ENCODE assay signal across 36 cellular contexts in genomic region chr4:113024373-113024772, GRCh38. TPM values are rescaled to one million over a fixed set of nuclear protein-coding genes. Genes with fewer than 3 reads are reported as not detected.
"Had no signal": no experiment of that assay in that cellular context is flagged by ENCODE, and none has a peak within 500 bp of the region (broad histone marks: within the 10 kb centered on the region; RNA-seq: fewer than 3 reads in every experiment).

No MANE protein-coding gene starts in this region.

- H3K27ac ChIP-seq: brain microvascular endothelial cell, hepatocyte, neutrophil, ovary, prostate gland, skin epidermis, upper lobe of left lung, vagina, WERI-Rb-1 had no signal

- H3K79me2 ChIP-seq: hepatocyte had no signal

- H3K36me3 ChIP-seq: brain microvascular endothelial cell, neutrophil, ovary, prostate gland, upper lobe of left lung, vagina, WERI-Rb-1 had no signal

- H3K4me2 ChIP-seq: hepatocyte had no signal

- H3K4me1 ChIP-seq: prostate gland, upper lobe of left lung, vagina had no signal

- H3K27ac Mint-ChIP-seq: activated CD4-positive, alpha-beta memory T cell treated with anti-CD3 and anti-CD28 coated beads for 36 hours; activated CD4-positive, alpha-beta T cell treated with anti-CD3 and anti-CD28 coated beads, Interleukin-2, amount 10 ng/mL, durations not matched to agents 24 days and 14 days; activated naive CD4-positive, alpha-beta T cell treated with anti-CD3 and anti-CD28 coated beads, Interleukin-2, amount 10 ng/mL, durations not matched to agents 7 days and 5 days; activated naive CD8-positive, alpha-beta T cell treated with anti-CD3 and anti-CD28 coated beads, Interleukin-2, amount 10 ng/mL, durations not matched to agents 7 days and 5 days; activated T-helper 1 cell treated with anti-CD3 and anti-CD28 coated beads, Interleukin-12 subunit alpha, Interleukin-12 subunit beta, Interleukin-2, Interleukin-4 antibody, amounts not matched to agents 30 ng/mL and 10 ng/mL and 1 ng/mL, durations not matched to agents 14 hours and 24 hours and 36 hours; mesothelial cell of epicardium; naive B cell; nephron progenitor cell; stimulated activated memory B cell treated with anti-CD40 and anti-IgM and Interleukin-4, amounts not matched to agents 10 μg/mL and 1 μg/mL and 100 μg/mL, for 72 hours; stimulated activated naive CD8-positive, alpha-beta T cell treated with anti-CD3 and anti-CD28 coated beads, Interleukin-15, amount 100 ng/mL, for 72 hours; T-helper 17 cell had no signal

- H3K4me3 Mint-ChIP-seq: activated CD4-positive, alpha-beta memory T cell treated with anti-CD3 and anti-CD28 coated beads for 36 hours; activated CD4-positive, alpha-beta T cell treated with anti-CD3 and anti-CD28 coated beads, Interleukin-2, amount 10 ng/mL, durations not matched to agents 24 days and 14 days; activated naive CD4-positive, alpha-beta T cell treated with anti-CD3 and anti-CD28 coated beads, Interleukin-2, amount 10 ng/mL, durations not matched to agents 7 days and 5 days; activated naive CD8-positive, alpha-beta T cell treated with anti-CD3 and anti-CD28 coated beads, Interleukin-2, amount 10 ng/mL, durations not matched to agents 7 days and 5 days; activated T-helper 1 cell treated with anti-CD3 and anti-CD28 coated beads, Interleukin-12 subunit alpha, Interleukin-12 subunit beta, Interleukin-2, Interleukin-4 antibody, amounts not matched to agents 30 ng/mL and 10 ng/mL and 1 ng/mL, durations not matched to agents 14 hours and 24 hours and 36 hours; mesothelial cell of epicardium; naive B cell; nephron progenitor cell; stimulated activated memory B cell treated with anti-CD40 and anti-IgM and Interleukin-4, amounts not matched to agents 10 μg/mL and 1 μg/mL and 100 μg/mL, for 72 hours; stimulated activated naive CD8-positive, alpha-beta T cell treated with anti-CD3 and anti-CD28 coated beads, Interleukin-15, amount 100 ng/mL, for 72 hours; T-helper 17 cell had no signal

- H3K4me1 Mint-ChIP-seq: activated CD4-positive, alpha-beta T cell treated with anti-CD3 and anti-CD28 coated beads, Interleukin-2, amount 10 ng/mL, durations not matched to agents 24 days and 14 days; activated naive CD4-positive, alpha-beta T cell treated with anti-CD3 and anti-CD28 coated beads, Interleukin-2, amount 10 ng/mL, durations not matched to agents 7 days and 5 days; activated naive CD8-positive, alpha-beta T cell treated with anti-CD3 and anti-CD28 coated beads, Interleukin-2, amount 10 ng/mL, durations not matched to agents 7 days and 5 days; naive B cell; stimulated activated memory B cell treated with anti-CD40 and anti-IgM and Interleukin-4, amounts not matched to agents 10 μg/mL and 1 μg/mL and 100 μg/mL, for 72 hours; stimulated activated naive CD8-positive, alpha-beta T cell treated with anti-CD3 and anti-CD28 coated beads, Interleukin-15, amount 100 ng/mL, for 72 hours had no signal

- H3K36me3 Mint-ChIP-seq: activated CD4-positive, alpha-beta memory T cell treated with anti-CD3 and anti-CD28 coated beads for 36 hours; activated naive CD4-positive, alpha-beta T cell treated with anti-CD3 and anti-CD28 coated beads, Interleukin-2, amount 10 ng/mL, durations not matched to agents 7 days and 5 days; activated naive CD8-positive, alpha-beta T cell treated with anti-CD3 and anti-CD28 coated beads, Interleukin-2, amount 10 ng/mL, durations not matched to agents 7 days and 5 days; mesothelial cell of epicardium; naive B cell; stimulated activated memory B cell treated with anti-CD40 and anti-IgM and Interleukin-4, amounts not matched to agents 10 μg/mL and 1 μg/mL and 100 μg/mL, for 72 hours had no signal

- H3K9me3 Mint-ChIP-seq: activated CD4-positive, alpha-beta memory T cell treated with anti-CD3 and anti-CD28 coated beads for 36 hours; activated CD4-positive, alpha-beta T cell treated with anti-CD3 and anti-CD28 coated beads, Interleukin-2, amount 10 ng/mL, durations not matched to agents 24 days and 14 days; activated naive CD4-positive, alpha-beta T cell treated with anti-CD3 and anti-CD28 coated beads, Interleukin-2, amount 10 ng/mL, durations not matched to agents 7 days and 5 days; activated naive CD8-positive, alpha-beta T cell treated with anti-CD3 and anti-CD28 coated beads, Interleukin-2, amount 10 ng/mL, durations not matched to agents 7 days and 5 days; activated T-helper 1 cell treated with anti-CD3 and anti-CD28 coated beads, Interleukin-12 subunit alpha, Interleukin-12 subunit beta, Interleukin-2, Interleukin-4 antibody, amounts not matched to agents 30 ng/mL and 10 ng/mL and 1 ng/mL, durations not matched to agents 14 hours and 24 hours and 36 hours; mesothelial cell of epicardium; nephron progenitor cell; stimulated activated memory B cell treated with anti-CD40 and anti-IgM and Interleukin-4, amounts not matched to agents 10 μg/mL and 1 μg/mL and 100 μg/mL, for 72 hours; stimulated activated naive CD8-positive, alpha-beta T cell treated with anti-CD3 and anti-CD28 coated beads, Interleukin-15, amount 100 ng/mL, for 72 hours had no signal

- H3K27me3 Mint-ChIP-seq: activated CD4-positive, alpha-beta memory T cell treated with anti-CD3 and anti-CD28 coated beads for 36 hours; activated CD4-positive, alpha-beta T cell treated with anti-CD3 and anti-CD28 coated beads, Interleukin-2, amount 10 ng/mL, durations not matched to agents 24 days and 14 days; activated naive CD8-positive, alpha-beta T cell treated with anti-CD3 and anti-CD28 coated beads, Interleukin-2, amount 10 ng/mL, durations not matched to agents 7 days and 5 days; naive B cell; stimulated activated memory B cell treated with anti-CD40 and anti-IgM and Interleukin-4, amounts not matched to agents 10 μg/mL and 1 μg/mL and 100 μg/mL, for 72 hours; stimulated activated naive CD8-positive, alpha-beta T cell treated with anti-CD3 and anti-CD28 coated beads, Interleukin-15, amount 100 ng/mL, for 72 hours had no signal

- H3K4me3 ChIP-seq: hepatocyte, ovary, prostate gland, skin epidermis, upper lobe of left lung, vagina had no signal

- H3K27me3 ChIP-seq: brain microvascular endothelial cell, hepatocyte, neutrophil, ovary, upper lobe of left lung, vagina had no signal

- H2AFZ ChIP-seq: hepatocyte had no signal

- DNase-seq: activated CD4-positive, alpha-beta memory T cell treated with anti-CD3 and anti-CD28 coated beads for 36 hours; activated CD4-positive, alpha-beta T cell treated with anti-CD3 and anti-CD28 coated beads, Interleukin-2, amount 10 ng/mL, durations not matched to agents 24 days and 14 days; activated CD4-positive, CD25-positive, alpha-beta regulatory T cell treated with anti-CD3 and anti-CD28 coated beads, Interleukin-2, amount 50 U/mL, for 72 hours; activated CD8-positive, alpha-beta memory T cell treated with anti-CD3 and anti-CD28 coated beads, Interleukin-2, amount 50 U/mL, for 4 hours; activated effector memory CD4-positive, alpha-beta T cell treated with anti-CD3 and anti-CD28 coated beads, Interleukin-2, amount 50 U/mL, for 16 hours; activated naive CD4-positive, alpha-beta T cell treated with anti-CD3 and anti-CD28 coated beads, Interleukin-2, amount 10 ng/mL, durations not matched to agents 7 days and 5 days; activated naive CD8-positive, alpha-beta T cell treated with anti-CD3 and anti-CD28 coated beads, Interleukin-2, amount 10 ng/mL, durations not matched to agents 7 days and 5 days; activated T-cell treated with anti-CD3 and anti-CD28 coated beads, Interleukin-2, amount 50 U/mL, for 1 hour; amniotic stem cell; brain microvascular endothelial cell; caudate nucleus; cortex of kidney; glutamatergic neuron; left cardiac atrium; mammary epithelial cell; naive B cell; nephron progenitor cell; ovary; stimulated activated CD4-positive, alpha-beta T cell treated with anti-CD3 and anti-CD28 coated beads, Interleukin-12 subunit alpha, Interleukin-12 subunit beta, amount 100 ng/mL, for 4 hours; stimulated activated CD4-positive, alpha-beta T cell treated with anti-CD3 and anti-CD28 coated beads, Interleukin-4, amount 100 ng/mL, for 24 hours; stimulated activated naive CD8-positive, alpha-beta T cell treated with anti-CD3 and anti-CD28 coated beads, Interleukin-15, amount 100 ng/mL, for 72 hours; substantia nigra; T-helper 17 cell; T1000; upper lobe of left lung; WERI-Rb-1 had no signal

- ATAC-seq: esophagus mucosa; left cardiac atrium; stimulated activated memory B cell treated with anti-CD40 and anti-IgM and Interleukin-4, amounts not matched to agents 10 μg/mL and 1 μg/mL and 100 μg/mL, for 72 hours; stimulated activated naive CD8-positive, alpha-beta T cell treated with anti-CD3 and anti-CD28 coated beads, Interleukin-15, amount 100 ng/mL, for 72 hours; T-helper 17 cell had no signal

- H3K9me3 ChIP-seq: neutrophil, ovary, prostate gland, upper lobe of left lung, vagina had no signal

RNA-seq across cellular contexts. Expression of gene ANK2, which starts 25.1 kb away (rescaled TPM):
- total RNA-seq: endothelial cell of umbilical vein had no signal
- polyA plus RNA-seq: endothelial cell of umbilical vein had no signal
